Comparison of ENCODE assay signal across 1 cellular context in genomic region chr3:110165753-110166152, GRCh38.
TF ChIP-seq lines count a peak whose summit lies in the region.

No MANE protein-coding gene starts in this region.

TF ChIP-seq in GM23338, 12 proteins besides CTCF, POLR2A, EP300 and RAD21 (continued from another document):
- TF ChIP-seq ZNF462 (CRISPR knock-in tag; IDR thresholded peaks at IDR 0.05) = no peak
- TF ChIP-seq CREB1 (CRISPR knock-in tag; IDR thresholded peaks at IDR 0.05; ENCODE audit: low read depth) = no peak
